ENCODE assay signal across 11 cellular contexts in the genomic region with DNA sequence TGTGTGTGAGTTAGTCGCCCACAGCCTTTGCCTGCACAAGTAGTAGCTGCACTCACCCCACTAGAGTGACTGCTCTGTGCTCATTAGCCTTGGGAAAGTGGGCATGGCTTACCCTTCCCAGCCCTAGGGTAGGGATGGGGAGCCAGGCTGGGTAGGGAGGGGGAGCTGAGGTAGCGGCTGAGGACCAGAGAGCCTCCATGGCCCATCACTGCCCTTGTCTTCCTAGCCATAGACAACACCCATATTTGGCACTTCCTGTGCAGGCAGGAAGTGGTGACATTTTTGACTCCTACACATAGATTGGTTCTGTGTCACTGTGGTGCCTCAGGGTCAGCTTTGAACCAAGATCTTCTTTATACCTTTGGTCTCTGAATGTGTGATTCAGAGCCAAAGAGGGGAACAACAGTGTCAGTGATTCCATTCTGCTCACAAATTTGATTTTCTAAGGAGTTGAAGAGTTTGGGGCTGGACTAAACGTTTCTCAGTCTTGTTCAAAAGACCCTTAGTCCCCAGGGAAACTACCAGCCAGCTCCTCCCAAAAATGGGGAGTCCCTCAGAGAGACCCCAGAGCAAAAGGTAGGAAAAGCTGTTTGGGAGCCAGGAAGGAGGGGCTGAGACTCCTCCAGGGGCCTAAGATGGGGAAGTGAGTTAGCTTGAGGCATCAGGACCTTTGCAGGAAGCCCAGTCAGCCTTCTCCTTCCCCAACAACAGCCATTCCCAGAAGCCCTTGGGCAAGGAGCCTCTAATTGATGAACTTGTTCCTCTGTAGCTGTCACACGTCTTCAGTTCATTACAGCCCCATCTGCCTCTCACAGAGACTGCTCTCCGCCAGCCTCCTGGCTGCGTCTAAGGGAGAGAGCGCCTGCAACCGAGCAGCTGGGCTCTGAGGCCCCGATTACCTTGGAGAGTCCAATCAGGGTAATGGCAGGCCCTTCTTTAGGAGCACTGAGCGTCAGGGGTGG.
DNase-seq lines count a peak whose midpoint lies in the region.
"Had no signal": no experiment of that assay in that cellular context is flagged by ENCODE, and none has a peak within 500 bp of the region (broad histone marks: within the 10 kb centered on the region; RNA-seq: fewer than 3 reads in every experiment).

No MANE protein-coding gene starts in this region.

- CTCF ChIA-PET in activated naive CD4-positive, alpha-beta T cell treated with anti-CD3 and anti-CD28 coated beads, Interleukin-2, amount 10 ng/mL, durations not matched to agents 7 days and 5 days (lab: Charles Lee), result interaction anchor here (1.3 to 1.7 kb wide), 2 partner anchors 37 to 38 kb away, joined by 3 to 4 read pairs; no protein-coding TSS in a partner anchor

- peaks cover 3% of the 10 kb centered on the region for H3K27me3 Mint-ChIP-seq in activated naive CD4-positive, alpha-beta T cell treated with anti-CD3 and anti-CD28 coated beads, Interleukin-2, amount 10 ng/mL, durations not matched to agents 7 days and 5 days

- no peak overlapping the region for H3K27ac Mint-ChIP-seq in activated naive CD4-positive, alpha-beta T cell treated with anti-CD3 and anti-CD28 coated beads, Interleukin-2, amount 10 ng/mL, durations not matched to agents 7 days and 5 days
- H3K27ac Mint-ChIP-seq: IgD-negative memory B cell, progenitor cell of endocrine pancreas had no signal

- no peak overlapping the region for H3K4me3 Mint-ChIP-seq in activated naive CD4-positive, alpha-beta T cell treated with anti-CD3 and anti-CD28 coated beads, Interleukin-2, amount 10 ng/mL, durations not matched to agents 7 days and 5 days

- peaks cover 3% of the 10 kb centered on the region for H3K4me1 Mint-ChIP-seq in activated naive CD4-positive, alpha-beta T cell treated with anti-CD3 and anti-CD28 coated beads, Interleukin-2, amount 10 ng/mL, durations not matched to agents 7 days and 5 days
- H3K4me1 Mint-ChIP-seq: IgD-negative memory B cell had no signal

- peak; percentile 68 for DNase-seq in activated CD4-positive, alpha-beta T cell treated with anti-CD3 and anti-CD28 coated beads for 48 hours
- DNase-seq in activated CD4-positive, alpha-beta T cell treated with anti-CD3 and anti-CD28 coated beads, Interleukin-2, amount 50 U/mL, for 4 hours, result no peak
- DNase-seq in NCI-H1694 treated with DMSO at 0.1 percent for 48 hours (lab: John Stamatoyannopoulos, UW), result peak; percentile 37
- peak; percentile 46 for DNase-seq in activated naive CD4-positive, alpha-beta T cell treated with anti-CD3 and anti-CD28 coated beads, Interleukin-2, amount 10 ng/mL, durations not matched to agents 7 days and 5 days
- peak; percentile 26 to 50 for DNase-seq in stimulated activated CD8-positive, alpha-beta memory T cell treated with anti-CD3 and anti-CD28 coated beads, Interleukin-15, amount 100 ng/mL, for 48 hours (ENCODE audit: low read depth in 2 of 2)
- DNase-seq in ecto neural progenitor cell (ENCODE audit: low spot score), result no peak
- no peak for DNase-seq in NCI-H2081 treated with DMSO at 0.1 percent for 48 hours (lab: John Stamatoyannopoulos, UW)
- no peak for DNase-seq in LoVo (ENCODE audit: low spot score)
- DNase-seq: PC-3 had no signal

- H3K36me3 Mint-ChIP-seq in activated naive CD4-positive, alpha-beta T cell treated with anti-CD3 and anti-CD28 coated beads, Interleukin-2, amount 10 ng/mL, durations not matched to agents 7 days and 5 days, result no peaks in the 10 kb centered on the region

- no peaks in the 10 kb centered on the region for H3K9me3 Mint-ChIP-seq in activated naive CD4-positive, alpha-beta T cell treated with anti-CD3 and anti-CD28 coated beads, Interleukin-2, amount 10 ng/mL, durations not matched to agents 7 days and 5 days

Comparison
In these comparisons a context has a peak if more than half of its experiments do, and no peak if none do; other contexts are left out.
1. DNase-seq: peak in activated CD4-positive, alpha-beta T cell treated with anti-CD3 and anti-CD28 coated beads for 48 hours (single experiment), NCI-H1694 treated with DMSO at 0.1 percent for 48 hours (single experiment), activated naive CD4-positive, alpha-beta T cell treated with anti-CD3 and anti-CD28 coated beads, Interleukin-2, amount 10 ng/mL, durations not matched to agents 7 days and 5 days (single experiment) and stimulated activated CD8-positive, alpha-beta memory T cell treated with anti-CD3 and anti-CD28 coated beads, Interleukin-15, amount 100 ng/mL, for 48 hours (2 of 2); none in activated CD4-positive, alpha-beta T cell treated with anti-CD3 and anti-CD28 coated beads, Interleukin-2, amount 50 U/mL, for 4 hours (0 of 2), ecto neural progenitor cell (single experiment), NCI-H2081 treated with DMSO at 0.1 percent for 48 hours (single experiment) and LoVo (single experiment).